In genomic region chr12:42865282-42865681, GRCh38 we compare ENCODE assay signal across 21 cellular contexts.
"Had no signal": no experiment of that assay in that cellular context is flagged by ENCODE, and none has a peak within 500 bp of the region (broad histone marks: within the 10 kb centered on the region; RNA-seq: fewer than 3 reads in every experiment).

No MANE protein-coding gene starts in this region.

- H3K4me2 ChIP-seq: KMS-11 had no signal

- H3K9ac ChIP-seq: KMS-11 had no signal

- H3K27ac Mint-ChIP-seq: activated B cell treated with CpG ODN at 0.5 μM for 24 hours; activated CD4-positive, alpha-beta memory T cell treated with anti-CD3 and anti-CD28 coated beads for 36 hours; activated CD4-positive, alpha-beta T cell treated with anti-CD3 and anti-CD28 coated beads, Interleukin-2, amount 10 ng/mL, durations not matched to agents 7 days and 5 days; activated naive CD4-positive, alpha-beta T cell treated with anti-CD3 and anti-CD28 coated beads, Interleukin-2, amount 10 ng/mL, durations not matched to agents 7 days and 5 days; activated naive CD8-positive, alpha-beta T cell treated with anti-CD3 and anti-CD28 coated beads for 36 hours; activated T-helper 17 cell treated with anti-CD3 and anti-CD28 coated beads, Interleukin-2, amount 50 U/mL, for 72 hours; T-helper 17 cell had no signal

- H3K36me3 Mint-ChIP-seq: activated CD4-positive, alpha-beta memory T cell treated with anti-CD3 and anti-CD28 coated beads for 36 hours; activated naive CD4-positive, alpha-beta T cell treated with anti-CD3 and anti-CD28 coated beads, Interleukin-2, amount 10 ng/mL, durations not matched to agents 7 days and 5 days; activated naive CD8-positive, alpha-beta T cell treated with anti-CD3 and anti-CD28 coated beads for 36 hours had no signal

- H3K27ac ChIP-seq: KMS-11 had no signal

- H3K9me3 Mint-ChIP-seq: activated naive CD8-positive, alpha-beta T cell treated with anti-CD3 and anti-CD28 coated beads for 36 hours had no signal

- DNase-seq: activated B cell treated with CpG ODN at 0.5 μM for 24 hours; activated CD4-positive, alpha-beta memory T cell treated with anti-CD3 and anti-CD28 coated beads for 36 hours; activated CD4-positive, alpha-beta T cell treated with anti-CD3 and anti-CD28 coated beads for 1 hour; activated CD4-positive, alpha-beta T cell treated with anti-CD3 and anti-CD28 coated beads, Interleukin-2, amount 10 ng/mL, durations not matched to agents 7 days and 5 days; activated CD8-positive, alpha-beta memory T cell treated with anti-CD3 and anti-CD28 coated beads for 24 hours; activated gamma-delta T cell treated with Interleukin-2 at 50 U/mL for 16 hours; activated naive CD4-positive, alpha-beta T cell treated with anti-CD3 and anti-CD28 coated beads, Interleukin-2, amount 10 ng/mL, durations not matched to agents 7 days and 5 days; activated naive CD8-positive, alpha-beta T cell treated with anti-CD3 and anti-CD28 coated beads for 36 hours; activated T-cell treated with anti-CD3 and anti-CD28 coated beads, Interleukin-2, amount 50 U/mL, for 4 hours; central memory CD4-positive, alpha-beta T cell; NCI-H1048; NCI-H1417 treated with DMSO at 0.1 percent for 48 hours; NCI-H1694; NCI-H2029 treated with DMSO at 0.1 percent for 48 hours; NCI-H510A treated with DMSO at 0.1 percent for 48 hours; NCI-H69; SIG-M5; T-helper 17 cell; T-helper 9 cell had no signal

- H3K4me1 Mint-ChIP-seq: activated B cell treated with CpG ODN at 0.5 μM for 24 hours; activated CD4-positive, alpha-beta T cell treated with anti-CD3 and anti-CD28 coated beads, Interleukin-2, amount 10 ng/mL, durations not matched to agents 7 days and 5 days; activated naive CD4-positive, alpha-beta T cell treated with anti-CD3 and anti-CD28 coated beads, Interleukin-2, amount 10 ng/mL, durations not matched to agents 7 days and 5 days; activated naive CD8-positive, alpha-beta T cell treated with anti-CD3 and anti-CD28 coated beads for 36 hours; activated T-helper 17 cell treated with anti-CD3 and anti-CD28 coated beads, Interleukin-2, amount 50 U/mL, for 72 hours; T-helper 17 cell had no signal

- H3K27me3 Mint-ChIP-seq: activated B cell treated with CpG ODN at 0.5 μM for 24 hours; activated CD4-positive, alpha-beta memory T cell treated with anti-CD3 and anti-CD28 coated beads for 36 hours; activated CD4-positive, alpha-beta T cell treated with anti-CD3 and anti-CD28 coated beads, Interleukin-2, amount 10 ng/mL, durations not matched to agents 7 days and 5 days; activated naive CD4-positive, alpha-beta T cell treated with anti-CD3 and anti-CD28 coated beads, Interleukin-2, amount 10 ng/mL, durations not matched to agents 7 days and 5 days; activated naive CD8-positive, alpha-beta T cell treated with anti-CD3 and anti-CD28 coated beads for 36 hours; activated T-helper 17 cell treated with anti-CD3 and anti-CD28 coated beads, Interleukin-2, amount 50 U/mL, for 72 hours; T-helper 17 cell had no signal

- ATAC-seq: activated T-cell treated with anti-CD3 and anti-CD28 coated beads, Interleukin-2, amount 50 U/mL, for 4 hours; activated T-helper 17 cell treated with anti-CD3 and anti-CD28 coated beads, Interleukin-2, amount 50 U/mL, for 72 hours; T-helper 17 cell had no signal

- H3K4me3 Mint-ChIP-seq: activated B cell treated with CpG ODN at 0.5 μM for 24 hours; activated CD4-positive, alpha-beta memory T cell treated with anti-CD3 and anti-CD28 coated beads for 36 hours; activated CD4-positive, alpha-beta T cell treated with anti-CD3 and anti-CD28 coated beads, Interleukin-2, amount 10 ng/mL, durations not matched to agents 7 days and 5 days; activated naive CD4-positive, alpha-beta T cell treated with anti-CD3 and anti-CD28 coated beads, Interleukin-2, amount 10 ng/mL, durations not matched to agents 7 days and 5 days; activated naive CD8-positive, alpha-beta T cell treated with anti-CD3 and anti-CD28 coated beads for 36 hours; activated T-cell treated with anti-CD3 and anti-CD28 coated beads, Interleukin-2, amount 50 U/mL, for 4 hours; activated T-helper 17 cell treated with anti-CD3 and anti-CD28 coated beads, Interleukin-2, amount 50 U/mL, for 72 hours; T-helper 17 cell had no signal
